1 cellular context compared by ENCODE assay signal in the genomic region with DNA sequence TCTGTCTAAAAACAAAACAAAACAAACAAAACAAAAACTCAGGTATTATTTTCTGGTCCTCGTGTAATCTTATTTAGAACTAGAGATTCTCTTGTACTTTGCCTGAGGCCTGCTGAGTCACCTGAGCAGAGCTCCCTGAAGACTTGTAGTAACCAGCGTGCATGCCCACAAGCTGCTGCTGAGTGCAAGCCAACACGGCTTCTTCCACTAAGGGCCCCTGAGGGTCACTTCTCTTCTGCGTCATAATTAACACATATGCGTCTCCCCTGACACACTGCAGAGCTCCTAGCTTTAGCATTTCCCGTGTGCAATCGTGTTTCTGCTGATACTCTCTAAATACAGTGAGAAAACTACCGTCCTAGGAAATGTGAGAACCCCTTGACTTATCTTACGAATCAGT.
TF ChIP-seq lines count a peak whose summit lies in the region.

No MANE protein-coding gene starts in this region.

TF ChIP-seq in GM23338, 12 proteins besides CTCF, POLR2A, EP300 and RAD21 (continued from another document):
- TF ChIP-seq STAT1 (IDR thresholded peaks at IDR 0.05; ENCODE audit: unreplicated experiment) (no peak), ZNF331 (CRISPR knock-in tag; IDR thresholded peaks at IDR 0.05; ENCODE audit: low read depth) (no peak)
